Comparison of ENCODE assay signal across 11 cellular contexts in genomic region chr22:30830907-30831306, GRCh38.
DNase-seq lines count a peak whose midpoint lies in the region; ATAC-seq, FAIRE-seq and TF ChIP-seq lines count a peak whose summit lies in the region.
"Had no signal": no experiment of that assay in that cellular context is flagged by ENCODE, and none has a peak within 500 bp of the region (broad histone marks: within the 10 kb centered on the region; RNA-seq: fewer than 3 reads in every experiment).

No MANE protein-coding gene starts in this region.

- peaks cover 5% of the 10 kb centered on the region; the same call in 1 of the 2 replicates for H3K79me2 ChIP-seq in PC-3 (ENCODE audit: low read length)
- H3K79me2 ChIP-seq: hepatocyte had no signal

- WGBS in pancreas, 2 donors, result 37 to 38% methylated on average over 7 of the region's 7 CpGs

- H3K4me2 ChIP-seq in PC-3 (ENCODE audit: low read length), result peak overlapping the region; percentile 78
- H3K4me2 ChIP-seq: hepatocyte had no signal

- no peaks in the 10 kb centered on the region for H3K4me1 Mint-ChIP-seq in CD14-positive monocyte

- POLR2A ChIA-PET in PC-3 (lab: Charles Lee; ENCODE audit: unreplicated experiment), result no interaction called here

- peak overlapping the region; percentile 96 for H3K9ac ChIP-seq in PC-3 (ENCODE audit: low read length)

- BruUV-seq in PC-3 (replicated peaks; lab: Mats Ljungman, UMichigan), result no TSS peak

- H3K9me3 ChIP-seq in PC-3 (ENCODE audit: low read length), result no peaks in the 10 kb centered on the region
- H3K9me3 ChIP-seq in pancreas, result no peaks in the 10 kb centered on the region

- DNase-seq in GM03348 (ENCODE audit: low spot score) (peak; percentile 87), PC-3 (peak; percentile 95), pancreas (peak in 1 of 6 donors; percentile 18), epidermal melanocyte (ENCODE audit: insufficient read length, low spot score) (no peak), NCI-H1105 treated with DMSO at 0.1 percent for 48 hours (lab: John Stamatoyannopoulos, UW) (no peak), CD14-positive monocyte (ENCODE audit: low spot score) (no peak)
- DNase-seq: activated gamma-delta T cell treated with Interleukin-2 at 50 U/mL for 16 hours, retina had no signal

- FAIRE-seq in pancreas (lab: Jason Lieb, UNC), result no peak

- H3K4me3 Mint-ChIP-seq in CD14-positive monocyte, result no peak overlapping the region

- no peaks in the 10 kb centered on the region for H3K27me3 ChIP-seq in PC-3 (ENCODE audit: low read length)
- H3K27me3 ChIP-seq in pancreas, result no peaks in the 10 kb centered on the region
- H3K27me3 ChIP-seq: hepatocyte had no signal

- peaks cover 5% of the 10 kb centered on the region for H3F3A ChIP-seq in PC-3 (ENCODE audit: low read length, unreplicated experiment)

- peaks cover 2 to 14% (median 9%) of the 10 kb centered on the region in 3 donors for H3K27me3 Mint-ChIP-seq in CD14-positive monocyte (ENCODE audit: low read depth in 3 of 3)

- ATAC-seq in PC-3 (peak; percentile 53), esophagus mucosa (peak; percentile 83), pancreas (peak; percentile 48 to 85 (median 72)), GM19023 (IDR thresholded peaks at IDR 0.05; ENCODE audit: unreplicated experiment) (no peak)

- CTCF ChIA-PET in PC-3 (lab: Charles Lee), result no interaction called here

- H3K4me1 ChIP-seq in PC-3 (ENCODE audit: insufficient read depth, low read length) (peaks cover 29% of the 10 kb centered on the region), pancreas (no peaks in the 10 kb centered on the region)

- no peak overlapping the region for H2AFZ ChIP-seq in PC-3 (ENCODE audit: low read length)
- H2AFZ ChIP-seq: hepatocyte had no signal

- H4K20me1 ChIP-seq in PC-3 (ENCODE audit: low read length), result no peaks in the 10 kb centered on the region

- peak overlapping the region; percentile 100 for H3K27ac ChIP-seq in PC-3 (ENCODE audit: low read length)
- no peak overlapping the region for H3K27ac ChIP-seq in pancreas
- H3K27ac ChIP-seq: hepatocyte had no signal

- H3K36me3 ChIP-seq in PC-3 (ENCODE audit: low read depth, low read length), result no peaks in the 10 kb centered on the region
- no peaks in the 10 kb centered on the region for H3K36me3 ChIP-seq in pancreas

- H3K4me3 ChIP-seq in PC-3 (ENCODE audit: low read length) (no peak overlapping the region; the same call in 1 of the 2 replicates), pancreas (no peak overlapping the region)
- H3K4me3 ChIP-seq: hepatocyte had no signal

- no peaks in the 10 kb centered on the region for H3K9me2 ChIP-seq in PC-3 (replicated peaks; ENCODE audit: low read length)

- H3K27ac Mint-ChIP-seq in CD14-positive monocyte, result no peak overlapping the region

- no peaks in the 10 kb centered on the region for H3K36me3 Mint-ChIP-seq in CD14-positive monocyte

- intact Hi-C loops in PC-3 (cut with micrococcal nuclease) (loop anchor here (2.0 to 5.0 kb wide), 2 partner anchors 28 to 49 kb away; no protein-coding TSS in a partner anchor), pancreas (cut with DNase I) (no loop called here), CD14-positive monocyte (cut with micrococcal nuclease) (no loop called here)

- TF ChIP-seq CTCF in PC-3 (conservative IDR thresholded peaks at IDR 0.05; ENCODE audit: low read depth, low read length) (no peak), pancreas (IDR thresholded peaks at IDR 0.05) (no peak), CD14-positive monocyte (IDR thresholded peaks at IDR 0.05) (no peak)

- peaks cover 0 to 3% (median 0%) of the 10 kb centered on the region in 7 donors for H3K9me3 Mint-ChIP-seq in CD14-positive monocyte

Comparison
In these comparisons a context has a peak if more than half of its experiments do, and no peak if none do; other contexts are left out.
1. DNase-seq: peak in GM03348 (single experiment) and PC-3 (single experiment); none in epidermal melanocyte (single experiment), NCI-H1105 treated with DMSO at 0.1 percent for 48 hours (single experiment) and CD14-positive monocyte (single experiment).